8 cellular contexts compared by ENCODE assay signal in the genomic region with DNA sequence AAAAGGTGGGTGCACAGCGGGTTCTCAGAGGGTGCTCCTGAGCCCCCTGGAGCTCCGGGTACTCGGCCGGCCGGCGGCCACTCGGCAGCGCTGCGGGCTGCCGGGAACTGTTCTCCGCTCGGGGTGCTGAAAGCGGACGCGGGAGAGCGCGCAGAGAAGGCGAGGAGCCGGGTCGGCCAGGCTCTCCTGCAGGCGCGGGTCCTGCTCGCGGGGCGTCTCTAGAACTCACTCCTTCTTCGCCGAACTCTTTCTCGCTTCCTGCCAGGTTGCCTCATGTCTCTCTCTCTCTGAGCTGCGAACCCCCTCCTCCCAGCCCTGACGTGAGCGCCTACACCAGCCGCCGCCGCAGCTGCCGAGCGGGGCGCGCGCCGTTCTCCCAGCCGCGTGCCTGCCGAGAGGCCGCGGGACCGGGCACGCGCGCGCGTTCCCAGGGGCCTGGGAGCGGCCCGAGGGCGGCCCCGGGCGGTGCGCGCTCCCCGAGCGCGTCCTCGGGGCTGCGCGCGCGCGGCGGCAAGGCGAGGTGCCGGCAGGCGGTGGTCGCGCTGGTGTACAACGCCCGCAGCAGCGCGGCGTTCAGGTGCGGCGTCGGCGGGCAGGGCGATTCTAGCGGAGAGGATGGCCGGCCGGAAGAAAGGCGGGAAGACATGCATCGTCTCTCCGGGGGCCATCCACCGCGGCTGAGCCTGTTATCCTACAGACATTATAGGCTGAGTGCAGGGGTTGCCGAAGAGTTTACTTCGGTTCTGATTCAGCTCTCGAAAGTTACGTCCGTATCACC. TPM values are rescaled to one million over a fixed set of nuclear protein-coding genes. Genes with fewer than 3 reads are reported as not detected.
DNase-seq lines count a peak whose midpoint lies in the region; ATAC-seq, FAIRE-seq and TF ChIP-seq lines count a peak whose summit lies in the region.

A gene with protein sequence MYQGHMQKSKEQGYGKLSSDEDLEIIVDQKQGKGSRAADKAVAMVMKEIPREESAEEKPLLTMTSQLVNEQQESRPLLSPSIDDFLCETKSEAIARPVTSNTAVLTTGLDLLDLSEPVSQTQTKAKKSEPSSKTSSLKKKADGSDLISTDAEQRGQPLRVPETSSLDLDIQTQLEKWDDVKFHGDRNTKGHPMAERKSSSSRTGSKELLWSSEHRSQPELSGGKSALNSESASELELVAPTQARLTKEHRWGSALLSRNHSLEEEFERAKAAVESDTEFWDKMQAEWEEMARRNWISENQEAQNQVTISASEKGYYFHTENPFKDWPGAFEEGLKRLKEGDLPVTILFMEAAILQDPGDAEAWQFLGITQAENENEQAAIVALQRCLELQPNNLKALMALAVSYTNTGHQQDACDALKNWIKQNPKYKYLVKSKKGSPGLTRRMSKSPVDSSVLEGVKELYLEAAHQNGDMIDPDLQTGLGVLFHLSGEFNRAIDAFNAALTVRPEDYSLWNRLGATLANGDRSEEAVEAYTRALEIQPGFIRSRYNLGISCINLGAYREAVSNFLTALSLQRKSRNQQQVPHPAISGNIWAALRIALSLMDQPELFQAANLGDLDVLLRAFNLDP (minus strand): TSS at position 260 of the 778 bp plus-strand sequence. CDS start 338 bp downstream, outside the sequence.

- H3K4me1 Mint-ChIP-seq in astrocyte (ENCODE audit: low read depth, unreplicated experiment), result peaks cover 3% of the 10 kb centered on the region

- H3K4me2 ChIP-seq in astrocyte (ENCODE audit: low read length), result peak within 1 kb of the TSS; percentile 91

- peak within 1 kb of the TSS; percentile 5 for H3K27ac Mint-ChIP-seq in astrocyte (ENCODE audit: unreplicated experiment)

- DNase-seq in Caki2 (ENCODE audit: low read depth), result no peak
- peak; percentile 91 for DNase-seq in NCI-H748 (lab: John Stamatoyannopoulos, UW; ENCODE audit: unreplicated experiment)
- peak; percentile 52 for DNase-seq in astrocyte (ENCODE audit: low read depth)
- DNase-seq in iPS-NIHi7 (ENCODE audit: extremely low spot score), result peak; percentile 83
- peak; percentile 16 for DNase-seq in stimulated activated CD4-positive, alpha-beta T cell treated with anti-CD3 and anti-CD28 coated beads, Interleukin-1b, Interleukin-23, amount 100 ng/mL, for 48 hours
- no peak for DNase-seq in NCI-H1048 (lab: John Stamatoyannopoulos, UW)

- peaks cover 29% of the 10 kb centered on the region for H3K27me3 Mint-ChIP-seq in astrocyte (ENCODE audit: low read depth, unreplicated experiment)

- peak within 1 kb of the TSS; percentile 61 for H3K4me3 ChIP-seq in astrocyte (ENCODE audit: insufficient read depth, low read depth, low read length)

- peak within 1 kb of the TSS; percentile 70 for H2AFZ ChIP-seq in astrocyte (ENCODE audit: low read depth, low read length)

- H3K4me1 ChIP-seq in astrocyte (ENCODE audit: insufficient read depth, low read length), result no peaks in the 10 kb centered on the region

- H3K9me3 Mint-ChIP-seq in astrocyte (ENCODE audit: unreplicated experiment), result no peaks in the 10 kb centered on the region

- no peaks in the 10 kb centered on the region for H3K79me2 ChIP-seq in astrocyte (ENCODE audit: insufficient read depth, low read length)

- peaks cover 26% of the 10 kb centered on the region for H3K27me3 ChIP-seq in astrocyte (ENCODE audit: insufficient read depth, low read length)

- no peak for FAIRE-seq in astrocyte (lab: Jason Lieb, UNC)

- no peaks in the 10 kb centered on the region for H3K9me3 ChIP-seq in astrocyte (ENCODE audit: insufficient read depth, low read depth, low read length)

- H3K36me3 ChIP-seq in astrocyte (ENCODE audit: insufficient read depth, low read length), result no peaks in the 10 kb centered on the region

- peak within 1 kb of the TSS; percentile 87 for H3K4me3 Mint-ChIP-seq in astrocyte (ENCODE audit: unreplicated experiment)

- H3K27ac ChIP-seq in astrocyte (ENCODE audit: low read depth, low read length), result no peak within 1 kb of the TSS

- ATAC-seq in GM19455 (IDR thresholded peaks at IDR 0.05; ENCODE audit: unreplicated experiment), result peak; percentile 71
- peak; percentile 55 for ATAC-seq in HG03469 (IDR thresholded peaks at IDR 0.05; ENCODE audit: unreplicated experiment)

- in situ Hi-C loops in Caki2 (cut with HindIII; ENCODE audit: low pct_unique_long_range_greater_than_20kb, low sequenced_read_pairs), result no loop called here

- H3K9ac ChIP-seq in astrocyte (ENCODE audit: low read length), result no peak within 1 kb of the TSS

- H3K36me3 Mint-ChIP-seq in astrocyte (ENCODE audit: low read depth, unreplicated experiment), result no peaks in the 10 kb centered on the region

- no peaks in the 10 kb centered on the region for H4K20me1 ChIP-seq in astrocyte (ENCODE audit: insufficient read depth, low read length)

- TF ChIP-seq CTCF in astrocyte (IDR thresholded peaks at IDR 0.05; ENCODE audit: insufficient read depth, low read depth, low read length), result no peak

RNA-seq across cellular contexts. Expression of the gene that starts here (rescaled TPM):
- 15.2 and 16.2 TPM in 2 replicates for total RNA-seq in Caki2 (2014; rRNA removed; shearing (Covaris generic); ENCODE audit: low replicate concordance)
- 0.43 and 0.46 TPM in 2 replicates for total RNA-seq in astrocyte

Comparison
In these comparisons a context has a peak if more than half of its experiments do, and no peak if none do; other contexts are left out.
1. RNA of the gene that starts here (total RNA-seq): 15.2 to 16.2 TPM in Caki2; 0.43 to 0.46 TPM in astrocyte; every median in the first group is over 10 times any median in the second.
2. Peak in DNase-seq, H3K4me3 ChIP-seq and H3K4me2 ChIP-seq in astrocyte; RNA of the gene not detected or under 1 TPM.
3. DNase-seq: peak in NCI-H748 (single experiment), iPS-NIHi7 (single experiment) and stimulated activated CD4-positive, alpha-beta T cell treated with anti-CD3 and anti-CD28 coated beads, Interleukin-1b, Interleukin-23, amount 100 ng/mL, for 48 hours (single experiment); none in Caki2 (single experiment) and NCI-H1048 (single experiment).